Comparison of ENCODE assay signal across 9 cellular contexts in the genomic region with DNA sequence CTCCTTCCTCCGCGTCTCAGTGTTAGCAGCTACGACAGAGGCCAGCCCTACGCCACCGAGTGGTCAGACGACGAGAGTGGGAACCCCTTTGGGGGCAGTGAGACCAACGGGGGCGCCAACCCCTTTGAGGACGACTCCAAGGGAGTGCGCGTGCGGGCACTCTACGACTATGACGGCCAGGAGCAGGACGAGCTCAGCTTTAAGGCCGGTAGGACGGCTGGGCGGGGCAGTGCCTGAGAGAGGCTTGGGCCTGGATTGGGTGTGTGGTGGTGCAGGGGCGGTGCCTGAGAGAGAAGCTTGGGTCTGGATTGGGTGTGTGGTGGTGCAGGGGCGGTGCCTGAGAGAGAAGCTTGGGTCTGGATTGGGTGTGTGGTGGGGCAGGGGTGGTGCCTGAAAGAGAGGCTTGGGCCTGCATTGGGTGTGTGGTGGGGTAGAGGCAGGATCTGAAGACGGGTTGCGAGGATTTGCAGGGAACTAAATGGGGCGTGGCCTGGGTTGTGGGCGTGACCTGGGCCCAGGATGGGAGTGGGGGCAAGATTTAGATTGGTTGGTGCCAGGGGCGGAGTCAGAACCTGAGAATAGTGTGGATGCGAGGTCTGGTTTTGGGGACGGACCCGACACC. TPM values are rescaled to one million over a fixed set of nuclear protein-coding genes. Genes with fewer than 3 reads are reported as not detected.
DNase-seq lines count a peak whose midpoint lies in the region; ATAC-seq and TF ChIP-seq lines count a peak whose summit lies in the region.
"Had no signal": no experiment of that assay in that cellular context is flagged by ENCODE, and none has a peak within 500 bp of the region (broad histone marks: within the 10 kb centered on the region; RNA-seq: fewer than 3 reads in every experiment).

No MANE protein-coding gene starts in this region.

- no peaks in the 10 kb centered on the region for H3K27me3 ChIP-seq in GM23338 (ENCODE audit: insufficient read depth)
- H3K27me3 ChIP-seq in right cardiac atrium (ENCODE audit: control insufficient read depth, insufficient read depth): no peaks in the 10 kb centered on the region
- peaks cover 0 to 3% (median 0%) of the 10 kb centered on the region in 3 donors for H3K27me3 ChIP-seq in skeletal muscle tissue (ENCODE audit: control insufficient read depth in 3 of 3, insufficient read depth in 3 of 3, low read length in 3 of 3)
- H3K27me3 ChIP-seq in PC-9 (ENCODE audit: insufficient read depth, low read depth): no peaks in the 10 kb centered on the region

- peak overlapping the region; percentile 33; the same call in 1 of the 2 replicates for H3K4me3 ChIP-seq in GM23338
- no peak overlapping the region for H3K4me3 ChIP-seq in right cardiac atrium (ENCODE audit: low read length)
- H3K4me3 ChIP-seq in skeletal muscle tissue (ENCODE audit: low read length in 3 of 3): peak overlapping the region in 2 of 3 donors; percentile 63 to 69
- H3K4me3 ChIP-seq in PC-9: no peak overlapping the region

- peak in 1 of 2 experiments; percentile 38; a peak in 2 of 4 replicates for TF ChIP-seq CTCF in GM23338 (conservative IDR thresholded peaks at IDR 0.05; ENCODE audit: low read depth in 2 of 2)
- no peak for TF ChIP-seq CTCF in PC-9 (conservative IDR thresholded peaks at IDR 0.05)

- H3K36me3 ChIP-seq in GM23338 (ENCODE audit: insufficient read depth) (no peaks in the 10 kb centered on the region), skeletal muscle tissue (ENCODE audit: control insufficient read depth in 3 of 3, insufficient read depth in 3 of 3, low read length in 3 of 3) (no peaks in the 10 kb centered on the region), PC-9 (ENCODE audit: low read depth) (no peaks in the 10 kb centered on the region)

- H3K9me3 Mint-ChIP-seq in GM23338: no peaks in the 10 kb centered on the region; the same call in 2 of the 3 replicates
- H3K9me3 Mint-ChIP-seq in activated naive CD8-positive, alpha-beta T cell treated with anti-CD3 and anti-CD28 coated beads, Interleukin-2, amount 50 U/mL, for 24 hours: no peaks in the 10 kb centered on the region
- H3K9me3 Mint-ChIP-seq: T-helper 2 cell treated with Interferon-gamma antibody and Interleukin-4, amounts not matched to agents 5 μg/mL and 100 μg/mL, for 36 hours had no signal

- POLR2A ChIA-PET in PC-9 (lab: Charles Lee; ENCODE audit: unreplicated experiment): no interaction called here

- intact Hi-C loops in right cardiac atrium (cut with DNase I) (loop anchor here in 3 of 4 donors (5.0 to 10.0 kb wide), 3 partner anchors 63 to 76 kb away; no protein-coding TSS in a partner anchor), PC-9 (cut with micrococcal nuclease; ENCODE audit: unreplicated experiment) (no loop called here)

- WGBS in right cardiac atrium: 68% methylated on average over 29 of the region's 29 CpGs

- DNase-seq in GM23338 (ENCODE audit: low spot score): peak; percentile 93
- peak; percentile 13 for DNase-seq in activated naive CD8-positive, alpha-beta T cell treated with anti-CD3 and anti-CD28 coated beads, Interleukin-2, amount 50 U/mL, for 24 hours
- peak; percentile 72 to 94 (median 80) for DNase-seq in right cardiac atrium
- DNase-seq in PC-9: no peak
- no peak for DNase-seq in UCSD-AML1 (lab: John Stamatoyannopoulos, UW; ENCODE audit: unreplicated experiment)

- no peaks in the 10 kb centered on the region for H4K20me1 ChIP-seq in GM23338 (replicated peaks; ENCODE audit: insufficient read depth)
- H4K20me1 ChIP-seq in PC-9 (ENCODE audit: insufficient read depth): no peaks in the 10 kb centered on the region

- H3K79me2 ChIP-seq in GM23338 (replicated peaks; ENCODE audit: insufficient read depth) (no peaks in the 10 kb centered on the region), PC-9 (ENCODE audit: low read depth) (no peaks in the 10 kb centered on the region)

- H3K9me3 ChIP-seq in right cardiac atrium (ENCODE audit: control insufficient read depth, low read length) (no peaks in the 10 kb centered on the region), skeletal muscle tissue (ENCODE audit: control insufficient read depth in 3 of 3, low read length in 3 of 3) (no peaks in the 10 kb centered on the region), PC-9 (ENCODE audit: insufficient read depth, low read depth) (no peaks in the 10 kb centered on the region)

- peak overlapping the region; percentile 55 for H3K4me2 ChIP-seq in GM23338
- no peak overlapping the region for H3K4me2 ChIP-seq in PC-9

- H3K4me3 Mint-ChIP-seq in GM23338: peak overlapping the region; percentile 38; the same call in 2 of the 3 replicates
- no peak overlapping the region for H3K4me3 Mint-ChIP-seq in activated naive CD8-positive, alpha-beta T cell treated with anti-CD3 and anti-CD28 coated beads, Interleukin-2, amount 50 U/mL, for 24 hours
- H3K4me3 Mint-ChIP-seq: T-helper 2 cell treated with Interferon-gamma antibody and Interleukin-4, amounts not matched to agents 5 μg/mL and 100 μg/mL, for 36 hours had no signal

- peak; percentile 82 for ATAC-seq in GM23338
- peak; percentile 14 for ATAC-seq in activated naive CD8-positive, alpha-beta T cell treated with anti-CD3 and anti-CD28 coated beads, Interleukin-2, amount 50 U/mL, for 24 hours
- peak; percentile 4 to 78 for ATAC-seq in right cardiac atrium
- ATAC-seq in HG03095 (IDR thresholded peaks at IDR 0.05; ENCODE audit: unreplicated experiment): no peak
- no peak for ATAC-seq in GM18502 (IDR thresholded peaks at IDR 0.05; ENCODE audit: poor library complexity, unreplicated experiment)

- CTCF ChIA-PET in PC-9 (lab: Charles Lee): no interaction called here

- H3K4me1 ChIP-seq in GM23338 (ENCODE audit: insufficient read depth) (peaks cover 12% of the 10 kb centered on the region), right cardiac atrium (ENCODE audit: control insufficient read depth, insufficient read depth, low read length) (no peaks in the 10 kb centered on the region), skeletal muscle tissue (ENCODE audit: control insufficient read depth in 3 of 3, insufficient read depth in 3 of 3, low read length in 3 of 3) (peaks cover 0 to 10% (median 3%) of the 10 kb centered on the region in 3 donors), PC-9 (replicated peaks; ENCODE audit: insufficient read depth) (peaks cover 19% of the 10 kb centered on the region)

- H3K27me3 Mint-ChIP-seq in GM23338 (ENCODE audit: insufficient read depth, low read depth, poor library complexity): peaks cover 14% of the 10 kb centered on the region
- no peaks in the 10 kb centered on the region for H3K27me3 Mint-ChIP-seq in activated naive CD8-positive, alpha-beta T cell treated with anti-CD3 and anti-CD28 coated beads, Interleukin-2, amount 50 U/mL, for 24 hours

- H3K27ac Mint-ChIP-seq in GM23338: no peak overlapping the region
- H3K27ac Mint-ChIP-seq in activated naive CD8-positive, alpha-beta T cell treated with anti-CD3 and anti-CD28 coated beads, Interleukin-2, amount 50 U/mL, for 24 hours: no peak overlapping the region
- H3K27ac Mint-ChIP-seq: T-helper 2 cell treated with Interferon-gamma antibody and Interleukin-4, amounts not matched to agents 5 μg/mL and 100 μg/mL, for 36 hours had no signal

- peaks cover 18% of the 10 kb centered on the region for H3K4me1 Mint-ChIP-seq in GM23338
- H3K4me1 Mint-ChIP-seq in activated naive CD8-positive, alpha-beta T cell treated with anti-CD3 and anti-CD28 coated beads, Interleukin-2, amount 50 U/mL, for 24 hours: peaks cover 6% of the 10 kb centered on the region

- no peaks in the 10 kb centered on the region for H3K9me2 ChIP-seq in GM23338 (ENCODE audit: insufficient read depth)
- no peaks in the 10 kb centered on the region for H3K9me2 ChIP-seq in PC-9 (ENCODE audit: insufficient read depth)

- peaks cover 2% of the 10 kb centered on the region; the same call in 2 of the 3 replicates for H3K36me3 Mint-ChIP-seq in GM23338 (ENCODE audit: low read depth)
- no peaks in the 10 kb centered on the region for H3K36me3 Mint-ChIP-seq in activated naive CD8-positive, alpha-beta T cell treated with anti-CD3 and anti-CD28 coated beads, Interleukin-2, amount 50 U/mL, for 24 hours (ENCODE audit: low read depth)

- H3F3A ChIP-seq in GM23338 (replicated peaks; ENCODE audit: low read depth) (no peaks in the 10 kb centered on the region), PC-9 (ENCODE audit: insufficient read depth, low read depth) (peaks cover 9% of the 10 kb centered on the region; the same call in 1 of the 2 replicates)

- H3K27ac ChIP-seq in GM23338 (ENCODE audit: low read depth) (no peak overlapping the region), right cardiac atrium (ENCODE audit: low read length) (no peak overlapping the region), skeletal muscle tissue (ENCODE audit: low read depth, low read length) (peak overlapping the region; percentile 85), PC-9 (no peak overlapping the region)

- H2AFZ ChIP-seq in GM23338 (no peak overlapping the region), PC-9 (no peak overlapping the region)

- no TSS peak for BruUV-seq in PC-9 (replicated peaks; lab: Mats Ljungman, UMichigan)

- peak overlapping the region in 2 of 3 donors; percentile 64 to 77 for H3K9ac ChIP-seq in skeletal muscle tissue (ENCODE audit: low read depth in 1 of 3, low read length in 3 of 3)

TF ChIP-seq in GM23338, 12 proteins besides CTCF, POLR2A, EP300 and RAD21:
- peak; percentile 75 for TF ChIP-seq POLR2AphosphoS5 (IDR thresholded peaks at IDR 0.05; ENCODE audit: low read depth)
- TF ChIP-seq, protein P1, sequence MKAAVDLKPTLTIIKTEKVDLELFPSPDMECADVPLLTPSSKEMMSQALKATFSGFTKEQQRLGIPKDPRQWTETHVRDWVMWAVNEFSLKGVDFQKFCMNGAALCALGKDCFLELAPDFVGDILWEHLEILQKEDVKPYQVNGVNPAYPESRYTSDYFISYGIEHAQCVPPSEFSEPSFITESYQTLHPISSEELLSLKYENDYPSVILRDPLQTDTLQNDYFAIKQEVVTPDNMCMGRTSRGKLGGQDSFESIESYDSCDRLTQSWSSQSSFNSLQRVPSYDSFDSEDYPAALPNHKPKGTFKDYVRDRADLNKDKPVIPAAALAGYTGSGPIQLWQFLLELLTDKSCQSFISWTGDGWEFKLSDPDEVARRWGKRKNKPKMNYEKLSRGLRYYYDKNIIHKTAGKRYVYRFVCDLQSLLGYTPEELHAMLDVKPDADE (IDR thresholded peaks at IDR 0.05): no peak

RNA-seq across cellular contexts. Expression of gene SPDEF, which starts 24.4 kb away (rescaled TPM):
- total RNA-seq in GM23338 (2014; rRNA removed; shearing (Covaris generic)): 0.69 TPM in 1 of 2 replicates, not detected in the other
- not detected in 2 replicates for polyA plus RNA-seq in GM23338 (2016; fragmentation: Nextera tagmentation; extraction: Ambion mirVana)
- total RNA-seq in right cardiac atrium: under 1 TPM in 2 of 4 donors, not detected in 2; 0.11 to 0.17 TPM
- 0.14 TPM for polyA plus RNA-seq in right cardiac atrium
- total RNA-seq in skeletal muscle tissue: not detected
- 0.85 and 1.4 TPM in 2 replicates for total RNA-seq in PC-9 (2021)

Comparison
In these comparisons a context has a peak if more than half of its experiments do, and no peak if none do; other contexts are left out.
1. ATAC-seq: peak in GM23338 (single experiment), activated naive CD8-positive, alpha-beta T cell treated with anti-CD3 and anti-CD28 coated beads, Interleukin-2, amount 50 U/mL, for 24 hours (single experiment) and right cardiac atrium (2 of 2); none in HG03095 (single experiment) and GM18502 (single experiment).
2. DNase-seq: peak in GM23338 (single experiment), activated naive CD8-positive, alpha-beta T cell treated with anti-CD3 and anti-CD28 coated beads, Interleukin-2, amount 50 U/mL, for 24 hours (single experiment) and right cardiac atrium (3 of 3); none in PC-9 (0 of 2) and UCSD-AML1 (single experiment).
3. H3K4me3 ChIP-seq: peak in GM23338 (single experiment) and skeletal muscle tissue (2 of 3); none in right cardiac atrium (single experiment) and PC-9 (single experiment).